In genomic region chr1:31414692-31415370, GRCh38 we compare ENCODE assay signal across 1 cellular context.
A peak's percentile ranks its signal among the peaks of the same experiment; 100 is the strongest.
TF ChIP-seq lines count a peak whose summit lies in the region.

No MANE protein-coding gene starts in this region.

TF ChIP-seq in neural cell, 6 proteins besides CTCF, POLR2A, EP300 and RAD21 (continued from another document):
- TF ChIP-seq EZH2 (IDR thresholded peaks at IDR 0.05; ENCODE audit: borderline replicate concordance, insufficient read depth, low read length, poor library complexity, severe bottlenecking): no peak
- peak; percentile 7 for TF ChIP-seq POLR2AphosphoS5 (IDR thresholded peaks at IDR 0.05)
- no peak for TF ChIP-seq SMC3 (conservative IDR thresholded peaks at IDR 0.05; ENCODE audit: poor library complexity)
- no peak for TF ChIP-seq TAF1 (IDR thresholded peaks at IDR 0.05; ENCODE audit: low read depth)
